Comparison of ENCODE assay signal across 37 cellular contexts in genomic region chr4:181676546-181676945, GRCh38.
"Had no signal": no experiment of that assay in that cellular context is flagged by ENCODE, and none has a peak within 500 bp of the region (broad histone marks: within the 10 kb centered on the region; RNA-seq: fewer than 3 reads in every experiment).

No MANE protein-coding gene starts in this region.

- H3K9me3 ChIP-seq: adrenal gland, body of pancreas, breast epithelium, Peyer's patch, SJSA1 had no signal

- H3K27ac ChIP-seq: adrenal gland, body of pancreas, breast epithelium, Peyer's patch, SJSA1, VCaP had no signal

- H3K4me1 ChIP-seq: adrenal gland, body of pancreas, breast epithelium, Peyer's patch had no signal

- H3K27me3 ChIP-seq: adrenal gland, body of pancreas, breast epithelium, Peyer's patch, SJSA1 had no signal

- H3K36me3 ChIP-seq: adrenal gland, breast epithelium, Peyer's patch, SJSA1 had no signal

- ATAC-seq: activated naive CD4-positive, alpha-beta T cell treated with anti-CD3 and anti-CD28 coated beads, Interleukin-2, amount 50 U/mL, for 72 hours; activated T-cell treated with anti-CD3 and anti-CD28 coated beads, Interleukin-2, amount 50 U/mL, for 4 hours; body of pancreas; PC-3 had no signal

- H3K4me3 ChIP-seq: adrenal gland, body of pancreas, breast epithelium, Peyer's patch, SJSA1 had no signal

- DNase-seq: activated B cell treated with CpG ODN at 0.5 μM for 24 hours; activated CD4-positive, alpha-beta memory T cell treated with anti-CD3 and anti-CD28 coated beads for 36 hours; activated CD4-positive, alpha-beta T cell treated with anti-CD3 and anti-CD28 coated beads for 4 hours; activated CD4-positive, alpha-beta T cell treated with anti-CD3 and anti-CD28 coated beads, Interleukin-2, amount 50 U/mL, for 1 hour; activated CD4-positive, CD25-positive, alpha-beta regulatory T cell treated with anti-CD3 and anti-CD28 coated beads, Interleukin-2, amount 50 U/mL, for 72 hours; activated CD8-positive, alpha-beta memory T cell treated with anti-CD3 and anti-CD28 coated beads, Interleukin-2, amount 50 U/mL, for 4 hours; activated gamma-delta T cell treated with Interleukin-2 at 50 U/mL for 16 hours; activated naive CD4-positive, alpha-beta T cell treated with anti-CD3 and anti-CD28 coated beads for 36 hours; activated T-cell treated with anti-CD3 and anti-CD28 coated beads for 4 hours; activated T-cell treated with anti-CD3 and anti-CD28 coated beads, Interleukin-2, amount 50 U/mL, for 4 hours; adrenal gland; body of pancreas; Karpas-422; MM.1S; MV-4-11; NCI-H1092 treated with DMSO at 0.1 percent for 48 hours; NCI-H1417; NCI-H146; NCI-H187; NCI-H2029 treated with DMSO at 0.1 percent for 48 hours; NCI-H2107; NCI-H2171; NCI-H510A; NCI-H526; NCI-H748 treated with DMSO at 0.1 percent for 48 hours; NK-92 treated with Interleukin-12 subunit alpha and Interleukin-12 subunit beta, amount 100 ng/mL, for 24 hours; PC-3; Peyer's patch; SHP77 treated with DMSO at 0.1 percent for 48 hours; SW 1271; T-helper 1 cell; T-helper 2 cell; T-helper 9 cell had no signal
